In genomic region chr15:90291679-90292356, GRCh38 we compare ENCODE assay signal across 9 cellular contexts. TPM values are rescaled to one million over a fixed set of nuclear protein-coding genes. Genes with fewer than 3 reads are reported as not detected.
A peak's percentile ranks its signal among the peaks of the same experiment; 100 is the strongest.
DNase-seq lines count a peak whose midpoint lies in the region; ATAC-seq and TF ChIP-seq lines count a peak whose summit lies in the region.
"Had no signal": no experiment of that assay in that cellular context is flagged by ENCODE, and none has a peak within 500 bp of the region (broad histone marks: within the 10 kb centered on the region; RNA-seq: fewer than 3 reads in every experiment).

No MANE protein-coding gene starts in this region.

- no peaks in the 10 kb centered on the region for H4K20me1 ChIP-seq in DND-41 (ENCODE audit: insufficient read depth, low read length)

- H3K4me1 ChIP-seq in DND-41 (ENCODE audit: insufficient read depth, low read length) (no peaks in the 10 kb centered on the region), tibial artery (peaks cover 0 to 38% (median 12%) of the 10 kb centered on the region in 4 donors)

- H3K36me3 ChIP-seq in DND-41 (ENCODE audit: insufficient read depth, low read length) (no peaks in the 10 kb centered on the region), tibial artery (no peaks in the 10 kb centered on the region)

- H3K27me3 ChIP-seq in DND-41 (ENCODE audit: insufficient read depth, low read length, poor library complexity) = no peaks in the 10 kb centered on the region
- no peaks in the 10 kb centered on the region for H3K27me3 ChIP-seq in tibial artery

- H3K9ac ChIP-seq in DND-41 (ENCODE audit: low read depth, low read length) = no peak overlapping the region

- no peak for ATAC-seq in DND-41 (ENCODE audit: insufficient read depth, low read depth)
- no peak for ATAC-seq in GM21619 (IDR thresholded peaks at IDR 0.05; ENCODE audit: unreplicated experiment)

- H2AFZ ChIP-seq in DND-41 (ENCODE audit: low read depth, low read length) = no peak overlapping the region

- no peaks in the 10 kb centered on the region for H3K79me2 ChIP-seq in DND-41 (ENCODE audit: insufficient read depth, low read length)

- intact Hi-C loops in tibial artery (cut with DNase I; ENCODE audit: low total_unique reads) = loop anchor here (10.0 kb wide), 1 partner anchor 193 kb away; no protein-coding TSS in a partner anchor

- peak; percentile 27 for DNase-seq in AG08396 (ENCODE audit: low spot score)
- peak; percentile 35 for DNase-seq in DND-41
- DNase-seq in NCI-H2029 treated with DMSO at 0.1 percent for 48 hours (lab: John Stamatoyannopoulos, UW) = peak; percentile 44
- peak; percentile 29 to 90 for DNase-seq in T47D (ENCODE audit: low read depth in 1 of 2, low spot score in 1 of 2)
- no peak for DNase-seq in tibial artery
- DNase-seq in ureter (ENCODE audit: low spot score) = no peak
- no peak for DNase-seq in islet precursor cell
- DNase-seq: activated gamma-delta T cell treated with Interleukin-2 at 50 U/mL for 16 hours had no signal

- no peak for TF ChIP-seq CTCF in DND-41 (IDR thresholded peaks at IDR 0.05; ENCODE audit: borderline replicate concordance, extremely low read depth, low read length, poor library complexity, severe bottlenecking)
- TF ChIP-seq CTCF in tibial artery (IDR thresholded peaks at IDR 0.05) = no peak

- H3K27ac ChIP-seq in DND-41 (ENCODE audit: low read length) = no peak overlapping the region
- no peak overlapping the region for H3K27ac ChIP-seq in tibial artery

- H3K4me2 ChIP-seq in DND-41 (ENCODE audit: insufficient read depth, low read length) = no peak overlapping the region

- in situ Hi-C loops in T47D (cut with HindIII; ENCODE audit: low pct_unique_long_range_greater_than_20kb, low sequenced_read_pairs) = no loop called here

- H3K4me3 ChIP-seq in DND-41 (ENCODE audit: low read depth in 1 of 2, low read length in 2 of 2) (no peak overlapping the region), tibial artery (no peak overlapping the region)

- no peaks in the 10 kb centered on the region for H3K9me3 ChIP-seq in DND-41 (ENCODE audit: insufficient read depth, low read length, severe bottlenecking)
- H3K9me3 ChIP-seq in tibial artery = no peaks in the 10 kb centered on the region

RNA-seq across cellular contexts. Expression of gene NGRN, which starts 26.3 kb away (rescaled TPM):
- 98.5 TPM for total RNA-seq in ureter

RNA-seq across cellular contexts. Expression of gene TTLL13, which starts 42.5 kb away (rescaled TPM):
- 0.36 TPM for total RNA-seq in ureter

RNA-seq across cellular contexts. Expression of gene GDPGP1, which starts 57.8 kb away (rescaled TPM):
- total RNA-seq in ureter = 16.9 TPM

RNA-seq across cellular contexts. Expression of gene CIB1, which starts 58.1 kb away (rescaled TPM):
- total RNA-seq in ureter = 104 TPM

Comparison
In these comparisons a context has a peak if more than half of its experiments do, and no peak if none do; other contexts are left out.
1. DNase-seq: peak in AG08396 (single experiment), DND-41 (single experiment), NCI-H2029 treated with DMSO at 0.1 percent for 48 hours (single experiment) and T47D (2 of 2); none in tibial artery (0 of 2), ureter (single experiment) and islet precursor cell (single experiment).